ENCODE assay signal across 9 cellular contexts in the genomic region with DNA sequence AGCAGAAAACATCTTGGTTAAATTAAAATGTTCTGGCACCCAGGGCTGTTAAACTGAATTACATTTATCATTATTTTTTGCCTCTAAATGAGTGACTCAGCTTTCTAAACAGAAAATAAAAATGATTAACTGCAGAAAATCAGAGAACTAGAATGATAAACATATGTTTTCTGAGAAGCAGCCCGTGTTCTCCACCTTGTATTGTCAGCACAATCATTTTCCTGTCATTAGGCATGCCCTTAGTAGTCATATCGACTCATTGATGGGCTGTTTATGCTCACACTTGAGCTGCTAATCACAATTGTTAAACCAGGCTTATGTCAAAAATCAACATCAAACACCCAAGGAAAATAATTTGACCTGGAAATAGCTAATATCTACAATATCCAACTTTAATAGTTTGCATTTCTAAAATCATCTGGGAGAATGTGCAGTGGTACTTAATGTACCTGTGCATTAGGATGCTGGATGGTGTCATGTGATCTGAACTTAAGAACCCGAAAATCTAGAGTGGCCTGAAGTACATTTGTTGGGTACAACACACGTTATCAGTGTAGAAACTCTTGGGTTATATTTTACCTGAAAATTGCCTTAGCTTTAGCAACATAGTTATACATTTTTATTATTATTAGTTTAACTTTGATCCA. TPM values are rescaled to one million over a fixed set of nuclear protein-coding genes. Genes with fewer than 3 reads are reported as not detected.
DNase-seq lines count a peak whose midpoint lies in the region; ATAC-seq, FAIRE-seq and TF ChIP-seq lines count a peak whose summit lies in the region.
"Had no signal": no experiment of that assay in that cellular context is flagged by ENCODE, and none has a peak within 500 bp of the region (broad histone marks: within the 10 kb centered on the region; RNA-seq: fewer than 3 reads in every experiment).

No MANE protein-coding gene starts in this region.

- ATAC-seq in GM18519 (IDR thresholded peaks at IDR 0.05; ENCODE audit: low FRiP score, unreplicated experiment) (peak; percentile 19), HG03432 (IDR thresholded peaks at IDR 0.05; ENCODE audit: unreplicated experiment) (peak; percentile 20), HG03460 (IDR thresholded peaks at IDR 0.05; ENCODE audit: unreplicated experiment) (no peak)

- DNase-seq in coronary artery (ENCODE audit: low spot score) (no peak), small intestine (peak; percentile 12), NCI-H2029 treated with DMSO at 0.1 percent for 48 hours (lab: John Stamatoyannopoulos, UW) (no peak)
- no peak for DNase-seq in activated effector memory CD4-positive, alpha-beta T cell treated with Interleukin-2 at 50 U/mL for 16 hours
- DNase-seq: activated CD8-positive, alpha-beta memory T cell treated with anti-CD3 and anti-CD28 coated beads, Interleukin-2, amount 50 U/mL, for 48 hours had no signal

- H3K36me3 ChIP-seq in small intestine (ENCODE audit: control insufficient read depth in 2 of 2, insufficient read depth in 2 of 2, low read length in 2 of 2): no peaks in the 10 kb centered on the region
- H3K36me3 ChIP-seq: neutrophil had no signal

- WGBS in small intestine, 3 donors: 50 to 75% (median 53%) methylated on average over 4 of the region's 4 CpGs

- H3K27me3 ChIP-seq in small intestine (ENCODE audit: control insufficient read depth in 2 of 2, insufficient read depth in 2 of 2, low read length in 2 of 2): no peaks in the 10 kb centered on the region

- no peaks in the 10 kb centered on the region for H3K9me3 ChIP-seq in small intestine (ENCODE audit: control insufficient read depth, low read depth)
- H3K9me3 ChIP-seq: neutrophil had no signal

- no peak for FAIRE-seq in small intestine (lab: Jason Lieb, UNC)

- TF ChIP-seq CTCF in coronary artery (IDR thresholded peaks at IDR 0.05): no peak

- H3K4me3 ChIP-seq in coronary artery: peak overlapping the region; percentile 83
- no peak overlapping the region for H3K4me3 ChIP-seq in small intestine (ENCODE audit: low read depth in 1 of 2, low read length in 2 of 2)

- H3K27ac ChIP-seq in coronary artery: peak overlapping the region in 1 of 2 donors; percentile 94
- H3K27ac ChIP-seq in small intestine (ENCODE audit: low read depth in 1 of 2, low read length in 1 of 2): peak overlapping the region in 1 of 2 donors; percentile 73
- H3K27ac ChIP-seq: neutrophil had no signal

- peaks cover 0 to 11% of the 10 kb centered on the region in 2 donors for H3K4me1 ChIP-seq in small intestine (ENCODE audit: control insufficient read depth in 2 of 2, insufficient read depth in 1 of 2, low read depth in 1 of 2, low read length in 1 of 2)

RNA-seq across cellular contexts. Expression of gene MDFIC, which starts 2.3 kb away (rescaled TPM):
- polyA plus RNA-seq in small intestine: 1 to 10 TPM in 2 of 3 donors, under 1 TPM in 1; 0.67 to 5.1 (median 4.7) TPM
